ENCODE assay signal across 21 cellular contexts in genomic region chr13:49409008-49409407, GRCh38. TPM values are rescaled to one million over a fixed set of nuclear protein-coding genes. Genes with fewer than 3 reads are reported as not detected.
DNase-seq lines count a peak whose midpoint lies in the region; ATAC-seq and TF ChIP-seq lines count a peak whose summit lies in the region.
"Had no signal": no experiment of that assay in that cellular context is flagged by ENCODE, and none has a peak within 500 bp of the region (broad histone marks: within the 10 kb centered on the region; RNA-seq: fewer than 3 reads in every experiment).

No MANE protein-coding gene starts in this region.

- H4K20me1 ChIP-seq in OCI-LY7 (ENCODE audit: insufficient read depth, low read length), result no peaks in the 10 kb centered on the region

- H3K4me1 ChIP-seq in OCI-LY7 (ENCODE audit: insufficient read depth, low read length, poor library complexity, severe bottlenecking), result peaks cover 3% of the 10 kb centered on the region
- no peaks in the 10 kb centered on the region for H3K4me1 ChIP-seq in endodermal cell (ENCODE audit: control insufficient read depth, insufficient read depth, low read length)
- H3K4me1 ChIP-seq in rectal smooth muscle tissue (ENCODE audit: control insufficient read depth, insufficient read depth, low read length), result peaks cover 4% of the 10 kb centered on the region

- H3K27ac Mint-ChIP-seq in endodermal cell (no peak overlapping the region), glutamatergic neuron (ENCODE audit: unreplicated experiment) (no peak overlapping the region)
- H3K27ac Mint-ChIP-seq: CD14-positive monocyte, H9 had no signal

- H3K36me3 Mint-ChIP-seq in endodermal cell (ENCODE audit: low read depth) (no peaks in the 10 kb centered on the region), glutamatergic neuron (ENCODE audit: unreplicated experiment) (peaks cover 11% of the 10 kb centered on the region)

- no peak overlapping the region for H3K4me3 Mint-ChIP-seq in endodermal cell
- H3K4me3 Mint-ChIP-seq in glutamatergic neuron (ENCODE audit: unreplicated experiment), result no peak overlapping the region
- H3K4me3 Mint-ChIP-seq: CD14-positive monocyte, H9 had no signal

- H3K4me3 ChIP-seq in OCI-LY7 (ENCODE audit: low read depth, low read length, poor library complexity, severe bottlenecking) (no peak overlapping the region), endodermal cell (ENCODE audit: low read length) (no peak overlapping the region), rectal smooth muscle tissue (ENCODE audit: low read length) (no peak overlapping the region), coronary artery (no peak overlapping the region)

- intact Hi-C loops in OCI-LY7 (cut with micrococcal nuclease; ENCODE audit: unreplicated experiment), result no loop called here

- peak overlapping the region; percentile 29; the same call in 1 of the 2 replicates for H2AFZ ChIP-seq in OCI-LY7 (ENCODE audit: low read length)

- CTCF ChIA-PET in OCI-LY7 (lab: Charles Lee; ENCODE audit: unreplicated experiment), result no interaction called here

- WGBS in endodermal cell (ENCODE audit: insufficient coverage in 1 of 2, insufficient read length in 1 of 2), 2 experiments, result 91 to 93% methylated on average over 3 of the region's 3 CpGs

- H3K79me2 ChIP-seq in OCI-LY7 (ENCODE audit: insufficient read depth, low read depth, low read length), result no peaks in the 10 kb centered on the region

- H3K9me2 ChIP-seq in OCI-LY7 (ENCODE audit: insufficient read depth, low read length), result no peaks in the 10 kb centered on the region

- H3K27me3 ChIP-seq in endodermal cell (ENCODE audit: control insufficient read depth, insufficient read depth, low read length, poor library complexity, severe bottlenecking) (no peaks in the 10 kb centered on the region), rectal smooth muscle tissue (ENCODE audit: control insufficient read depth, insufficient read depth, low read length) (no peaks in the 10 kb centered on the region)

- H3K27ac ChIP-seq in OCI-LY7 (ENCODE audit: low read depth, low read length, poor library complexity, severe bottlenecking) (no peak overlapping the region), endodermal cell (ENCODE audit: low read depth, low read length) (no peak overlapping the region), rectal smooth muscle tissue (ENCODE audit: low read depth, low read length) (peak overlapping the region; percentile 16), coronary artery (no peak overlapping the region)

- H3K9me3 Mint-ChIP-seq in endodermal cell, result no peaks in the 10 kb centered on the region
- H3K9me3 Mint-ChIP-seq in glutamatergic neuron (ENCODE audit: unreplicated experiment), result peaks cover 1% of the 10 kb centered on the region

- H3K9ac ChIP-seq in endodermal cell (ENCODE audit: extremely low read depth, low read length, poor library complexity, severe bottlenecking) (no peak overlapping the region), rectal smooth muscle tissue (ENCODE audit: low read length) (no peak overlapping the region)

- H3K27me3 Mint-ChIP-seq in endodermal cell (ENCODE audit: insufficient read depth) (peaks cover 7% of the 10 kb centered on the region), glutamatergic neuron (ENCODE audit: unreplicated experiment) (peaks cover 1% of the 10 kb centered on the region)

- H3K36me3 ChIP-seq in OCI-LY7 (ENCODE audit: insufficient read depth, low read length) (no peaks in the 10 kb centered on the region; the same call in 1 of the 2 replicates), endodermal cell (ENCODE audit: control insufficient read depth, insufficient read depth, low read length) (no peaks in the 10 kb centered on the region), rectal smooth muscle tissue (ENCODE audit: control insufficient read depth, insufficient read depth, low read length) (no peaks in the 10 kb centered on the region)

- BruUV-seq in OCI-LY7 (replicated peaks; lab: Mats Ljungman, UMichigan), result no TSS peak

- POLR2A ChIA-PET in OCI-LY7 (lab: Charles Lee), result interaction anchor here (0.7 kb wide), 1 partner anchor 178 kb away, joined by 5 read pairs; no protein-coding TSS in a partner anchor

- peaks cover 3% of the 10 kb centered on the region for H3K4me1 Mint-ChIP-seq in endodermal cell
- H3K4me1 Mint-ChIP-seq in glutamatergic neuron (ENCODE audit: low read depth, unreplicated experiment), result no peaks in the 10 kb centered on the region
- H3K4me1 Mint-ChIP-seq: CD14-positive monocyte had no signal

- TF ChIP-seq CTCF in OCI-LY7 (conservative IDR thresholded peaks at IDR 0.05; ENCODE audit: low read length) (no peak), endodermal cell (conservative IDR thresholded peaks at IDR 0.05) (no peak), coronary artery (IDR thresholded peaks at IDR 0.05) (no peak), glutamatergic neuron (IDR thresholded peaks at IDR 0.05; ENCODE audit: partially characterized antibody, unreplicated experiment) (no peak)

- DNase-seq in Daoy (ENCODE audit: low read depth), result peak; percentile 2
- no peak for DNase-seq in OCI-LY7 (ENCODE audit: low spot score)
- DNase-seq in endodermal cell, result peak; percentile 48
- no peak for DNase-seq in coronary artery (ENCODE audit: low spot score)
- DNase-seq in glutamatergic neuron, result no peak
- DNase-seq: ACHN, AML-193, DMS 273 treated with DMSO at 0.1 percent for 48 hours, H9, IMR-90, Kasumi-1, NCI-H187, NCI-H2171, NCI-H510A, NCI-H774, Right ventricle myocardium superior had no signal

- ATAC-seq in HG02763 (IDR thresholded peaks at IDR 0.05; ENCODE audit: unreplicated experiment), result no peak
- ATAC-seq: Panc1, SK-N-SH treated with all-trans-retinoic acid at 6 μM for 48 hours had no signal

- H3K9me3 ChIP-seq in OCI-LY7 (ENCODE audit: low read length), result peaks cover 20% of the 10 kb centered on the region
- H3K9me3 ChIP-seq in endodermal cell (ENCODE audit: control insufficient read depth, low read length), result peaks cover 3% of the 10 kb centered on the region

- no peak overlapping the region for H3K4me2 ChIP-seq in OCI-LY7 (ENCODE audit: low read length)

RNA-seq across cellular contexts. Expression of gene CAB39L, which starts 34.9 kb away (rescaled TPM):
- total RNA-seq in Daoy (2014; rRNA removed; shearing (Covaris generic)), result 2.2 and 5.1 TPM in 2 replicates
- 5.4 and 9.6 TPM in 2 replicates for total RNA-seq in OCI-LY7 (2014; rRNA removed; shearing (Covaris generic))
- 26.7 and 28.6 TPM in 2 replicates for total RNA-seq in OCI-LY7 (2022)
- 1 to 10 TPM; 5.3 to 8.6 TPM for total RNA-seq in endodermal cell
- 10.3 TPM for polyA plus RNA-seq in endodermal cell (2013, experiment 1 of 2)
- 11.5 TPM for polyA plus RNA-seq in endodermal cell (2013, experiment 2 of 2)
- 7.7 TPM for total RNA-seq in glutamatergic neuron (ENCODE audit: unreplicated experiment)

RNA-seq across cellular contexts. Expression of gene SETDB2, which starts 35.1 kb away (rescaled TPM):
- total RNA-seq in Daoy (2014; rRNA removed; shearing (Covaris generic)), result 3.0 and 5.8 TPM in 2 replicates
- 22.0 and 23.3 TPM in 2 replicates for total RNA-seq in OCI-LY7 (2014; rRNA removed; shearing (Covaris generic))
- total RNA-seq in OCI-LY7 (2022) (41.3 and 41.7 TPM in 2 replicates), endodermal cell (1 to 10 TPM; 7.8 to 9.5 TPM), glutamatergic neuron (ENCODE audit: unreplicated experiment) (7.7 TPM)
- 7.6 TPM for polyA plus RNA-seq in endodermal cell (2013, experiment 1 of 2)
- polyA plus RNA-seq in endodermal cell (2013, experiment 2 of 2), result 7.0 TPM

Comparison
In these comparisons a context has a peak if more than half of its experiments do, and no peak if none do; other contexts are left out.
1. DNase-seq: peak in Daoy (single experiment) and endodermal cell (single experiment); none in OCI-LY7 (single experiment), coronary artery (single experiment) and glutamatergic neuron (single experiment).